ENCODE assay signal across 10 cellular contexts in the genomic region with DNA sequence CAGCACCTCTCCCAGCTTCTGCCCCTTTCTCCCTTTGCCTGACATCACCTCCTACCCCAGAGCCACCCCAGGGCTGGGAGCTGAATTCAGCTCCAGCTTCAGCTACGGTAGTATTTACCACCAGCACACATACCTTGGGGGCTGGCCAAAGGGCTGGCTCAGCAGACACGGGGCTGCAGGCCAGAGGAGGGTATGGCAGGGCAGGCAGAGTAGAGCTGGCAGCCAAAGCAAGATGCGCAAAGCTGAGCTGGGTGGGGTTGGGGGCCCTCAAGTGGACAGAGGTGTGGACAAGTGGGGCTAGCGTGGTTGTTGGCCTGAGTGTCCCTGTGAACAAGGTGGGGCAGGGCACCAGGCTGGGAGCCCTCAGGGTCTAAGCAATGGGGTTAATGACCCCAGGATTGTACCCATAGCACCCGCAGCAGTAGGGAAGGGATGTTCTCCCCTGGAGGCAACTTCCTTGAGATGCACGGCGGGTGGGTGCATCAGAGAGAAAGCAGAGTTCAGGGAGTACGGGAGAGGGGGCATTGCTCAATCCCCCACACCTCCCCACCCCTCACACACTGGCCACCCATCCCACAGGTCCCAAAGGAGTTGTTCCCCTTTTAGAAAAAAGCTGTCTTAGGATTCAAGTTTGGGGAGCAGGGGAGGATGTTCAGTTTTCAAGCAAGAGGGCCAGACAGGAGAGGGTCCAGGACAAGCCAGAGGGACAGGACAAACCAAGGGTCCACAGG. TPM values are rescaled to one million over a fixed set of nuclear protein-coding genes. Genes with fewer than 3 reads are reported as not detected.
DNase-seq lines count a peak whose midpoint lies in the region; ATAC-seq and TF ChIP-seq lines count a peak whose summit lies in the region.
"Had no signal": no experiment of that assay in that cellular context is flagged by ENCODE, and none has a peak within 500 bp of the region (broad histone marks: within the 10 kb centered on the region; RNA-seq: fewer than 3 reads in every experiment).

No MANE protein-coding gene starts in this region.

- H3K27me3 ChIP-seq in GM23338 (ENCODE audit: insufficient read depth) (no peaks in the 10 kb centered on the region), heart right ventricle (no peaks in the 10 kb centered on the region)

- no peak overlapping the region for H3K27ac Mint-ChIP-seq in GM23338
- H3K27ac Mint-ChIP-seq in activated T-helper 17 cell treated with anti-CD3 and anti-CD28 coated beads, Interleukin-2, amount 50 U/mL, for 72 hours = peak overlapping the region; percentile 94
- peak overlapping the region; percentile 78 for H3K27ac Mint-ChIP-seq in stimulated activated memory B cell treated with anti-CD40 and anti-IgM and Interleukin-4, amounts not matched to agents 10 μg/mL and 1 μg/mL and 100 μg/mL, for 72 hours

- no peaks in the 10 kb centered on the region for H3F3A ChIP-seq in GM23338 (replicated peaks; ENCODE audit: low read depth)

- intact Hi-C loops in heart right ventricle (cut with DNase I) = no loop called here

- no peaks in the 10 kb centered on the region; the same call in 2 of the 3 replicates for H3K9me3 Mint-ChIP-seq in GM23338
- H3K9me3 Mint-ChIP-seq in activated T-helper 17 cell treated with anti-CD3 and anti-CD28 coated beads, Interleukin-2, amount 50 U/mL, for 72 hours = no peaks in the 10 kb centered on the region
- H3K9me3 Mint-ChIP-seq in stimulated activated memory B cell treated with anti-CD40 and anti-IgM and Interleukin-4, amounts not matched to agents 10 μg/mL and 1 μg/mL and 100 μg/mL, for 72 hours = no peaks in the 10 kb centered on the region

- no peaks in the 10 kb centered on the region for H3K36me3 ChIP-seq in GM23338 (ENCODE audit: insufficient read depth)
- H3K36me3 ChIP-seq in heart right ventricle = peaks cover 0 to 76% (median 14%) of the 10 kb centered on the region in 9 donors

- H3K4me1 ChIP-seq in GM23338 (ENCODE audit: insufficient read depth) (no peaks in the 10 kb centered on the region), heart right ventricle (peaks cover 41 to 100% (median 100%) of the 10 kb centered on the region in 9 donors)

- peaks cover 3% of the 10 kb centered on the region; the same call in 2 of the 3 replicates for H3K4me1 Mint-ChIP-seq in GM23338
- H3K4me1 Mint-ChIP-seq in activated T-helper 17 cell treated with anti-CD3 and anti-CD28 coated beads, Interleukin-2, amount 50 U/mL, for 72 hours = peaks cover 67% of the 10 kb centered on the region
- peaks cover 78% of the 10 kb centered on the region for H3K4me1 Mint-ChIP-seq in stimulated activated memory B cell treated with anti-CD40 and anti-IgM and Interleukin-4, amounts not matched to agents 10 μg/mL and 1 μg/mL and 100 μg/mL, for 72 hours

- H3K36me3 Mint-ChIP-seq in GM23338 (ENCODE audit: low read depth) = no peaks in the 10 kb centered on the region
- peaks cover 97% of the 10 kb centered on the region for H3K36me3 Mint-ChIP-seq in activated T-helper 17 cell treated with anti-CD3 and anti-CD28 coated beads, Interleukin-2, amount 50 U/mL, for 72 hours (ENCODE audit: low read depth)
- peaks cover 12% of the 10 kb centered on the region for H3K36me3 Mint-ChIP-seq in stimulated activated memory B cell treated with anti-CD40 and anti-IgM and Interleukin-4, amounts not matched to agents 10 μg/mL and 1 μg/mL and 100 μg/mL, for 72 hours

- peaks cover 8% of the 10 kb centered on the region for H3K27me3 Mint-ChIP-seq in GM23338 (ENCODE audit: insufficient read depth, low read depth, poor library complexity)
- no peaks in the 10 kb centered on the region for H3K27me3 Mint-ChIP-seq in activated T-helper 17 cell treated with anti-CD3 and anti-CD28 coated beads, Interleukin-2, amount 50 U/mL, for 72 hours
- H3K27me3 Mint-ChIP-seq in stimulated activated memory B cell treated with anti-CD40 and anti-IgM and Interleukin-4, amounts not matched to agents 10 μg/mL and 1 μg/mL and 100 μg/mL, for 72 hours = no peaks in the 10 kb centered on the region

- no peaks in the 10 kb centered on the region for H3K79me2 ChIP-seq in GM23338 (replicated peaks; ENCODE audit: insufficient read depth)

- H3K27ac ChIP-seq in GM23338 (ENCODE audit: low read depth) (no peak overlapping the region), heart right ventricle (peak overlapping the region; percentile 31 to 99 (median 98))

- H2AFZ ChIP-seq in GM23338 = no peak overlapping the region

- H4K20me1 ChIP-seq in GM23338 (replicated peaks; ENCODE audit: insufficient read depth) = no peaks in the 10 kb centered on the region

- H3K9me2 ChIP-seq in GM23338 (ENCODE audit: insufficient read depth) = no peaks in the 10 kb centered on the region

- H3K9me3 ChIP-seq in heart right ventricle = no peaks in the 10 kb centered on the region

- 41 to 44% methylated on average over 8 of the region's 8 CpGs for whole genome bisulfite sequencing in heart right ventricle, 2 donors

- peak; percentile 15; the same call in 2 of the 3 replicates for ATAC-seq in GM23338
- no peak for ATAC-seq in activated T-helper 17 cell treated with anti-CD3 and anti-CD28 coated beads, Interleukin-2, amount 50 U/mL, for 72 hours (replicated peaks)
- ATAC-seq in heart right ventricle = peak in 6 of 8 donors; percentile 15 to 63 (median 42)
- ATAC-seq in stimulated activated memory B cell treated with anti-CD40 and anti-IgM and Interleukin-4, amounts not matched to agents 10 μg/mL and 1 μg/mL and 100 μg/mL, for 72 hours = no peak
- no peak for ATAC-seq in GM21390 (IDR thresholded peaks at IDR 0.05; ENCODE audit: unreplicated experiment)
- no peak for ATAC-seq in HG02759 (IDR thresholded peaks at IDR 0.05; ENCODE audit: unreplicated experiment)

- no peak overlapping the region for H3K4me3 Mint-ChIP-seq in GM23338
- H3K4me3 Mint-ChIP-seq in activated T-helper 17 cell treated with anti-CD3 and anti-CD28 coated beads, Interleukin-2, amount 50 U/mL, for 72 hours = peak overlapping the region; percentile 91
- H3K4me3 Mint-ChIP-seq in stimulated activated memory B cell treated with anti-CD40 and anti-IgM and Interleukin-4, amounts not matched to agents 10 μg/mL and 1 μg/mL and 100 μg/mL, for 72 hours = no peak overlapping the region

- H3K4me3 ChIP-seq in GM23338 = no peak overlapping the region
- H3K4me3 ChIP-seq in heart right ventricle = no peak overlapping the region

- TF ChIP-seq CTCF in GM23338 (conservative IDR thresholded peaks at IDR 0.05; ENCODE audit: low read depth in 2 of 2) = no peak
- TF ChIP-seq CTCF in heart right ventricle (IDR thresholded peaks at IDR 0.05) = peak in 2 of 9 donors; percentile 10 to 16

- DNase-seq in GM23338 (ENCODE audit: low spot score) (no peak), heart right ventricle (peak; percentile 70 to 71), putamen (ENCODE audit: low spot score) (no peak), NCI-H82 treated with DMSO at 0.1 percent for 48 hours (lab: John Stamatoyannopoulos, UW; ENCODE audit: unreplicated experiment) (no peak)
- DNase-seq: activated CD4-positive, alpha-beta T cell treated with anti-CD3 and anti-CD28 coated beads, Interleukin-2, amount 50 U/mL, for 4 hours; NCI-H1436 had no signal

- H3K4me2 ChIP-seq in GM23338 = no peak overlapping the region

TF ChIP-seq in GM23338, 12 proteins besides CTCF, POLR2A, EP300 and RAD21:
- TF ChIP-seq ZNF114 (CRISPR knock-in tag; IDR thresholded peaks at IDR 0.05) = no peak
- TF ChIP-seq, protein P1, sequence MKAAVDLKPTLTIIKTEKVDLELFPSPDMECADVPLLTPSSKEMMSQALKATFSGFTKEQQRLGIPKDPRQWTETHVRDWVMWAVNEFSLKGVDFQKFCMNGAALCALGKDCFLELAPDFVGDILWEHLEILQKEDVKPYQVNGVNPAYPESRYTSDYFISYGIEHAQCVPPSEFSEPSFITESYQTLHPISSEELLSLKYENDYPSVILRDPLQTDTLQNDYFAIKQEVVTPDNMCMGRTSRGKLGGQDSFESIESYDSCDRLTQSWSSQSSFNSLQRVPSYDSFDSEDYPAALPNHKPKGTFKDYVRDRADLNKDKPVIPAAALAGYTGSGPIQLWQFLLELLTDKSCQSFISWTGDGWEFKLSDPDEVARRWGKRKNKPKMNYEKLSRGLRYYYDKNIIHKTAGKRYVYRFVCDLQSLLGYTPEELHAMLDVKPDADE (IDR thresholded peaks at IDR 0.05) = no peak

RNA-seq across cellular contexts. Expression of a gene that starts 8.0 kb away (rescaled TPM):
- 0.04 and 0.10 TPM in 2 replicates for total RNA-seq in GM23338 (2014; rRNA removed; shearing (Covaris generic))
- polyA plus RNA-seq in GM23338 (2016; fragmentation: Nextera tagmentation; extraction: Ambion mirVana) (0.74 TPM in 1 of 2 replicates, not detected in the other), heart right ventricle (100 to 1,000 TPM in 1 of 2 donors, 10 to 100 TPM in 1; 47.0 to 102 TPM)
- total RNA-seq in activated T-helper 17 cell treated with anti-CD3 and anti-CD28 coated beads, Interleukin-2, amount 50 U/mL, for 72 hours = 100 to 1,000 TPM in 1 of 2 donors, 10 to 100 TPM in 1; 27.9 to 125 TPM
- total RNA-seq in heart right ventricle = 100 to 1,000 TPM in 1 of 10 donors, 10 to 100 TPM in 9; 36.6 to 112 (median 69.0) TPM

RNA-seq across cellular contexts. Expression of a gene that starts 45.8 kb away (rescaled TPM):
- 0.17 and 0.19 TPM in 2 replicates for total RNA-seq in GM23338 (2014; rRNA removed; shearing (Covaris generic))
- 0.15 and 0.19 TPM in 2 replicates for polyA plus RNA-seq in GM23338 (2016; fragmentation: Nextera tagmentation; extraction: Ambion mirVana)
- total RNA-seq in activated T-helper 17 cell treated with anti-CD3 and anti-CD28 coated beads, Interleukin-2, amount 50 U/mL, for 72 hours = 1 to 10 TPM in 1 of 2 donors, under 1 TPM in 1; 0.04 to 1.0 TPM
- under 1 TPM in 5 of 10 donors, not detected in 5; 0.05 to 0.16 (median 0.07) TPM for total RNA-seq in heart right ventricle
- polyA plus RNA-seq in heart right ventricle = under 1 TPM; 0.03 to 0.15 TPM

Comparison
In these comparisons a context has a peak if more than half of its experiments do, and no peak if none do; other contexts are left out.
1. ATAC-seq: peak in GM23338 (single experiment) and heart right ventricle (6 of 8); none in activated T-helper 17 cell treated with anti-CD3 and anti-CD28 coated beads, Interleukin-2, amount 50 U/mL, for 72 hours (single experiment), stimulated activated memory B cell treated with anti-CD40 and anti-IgM and Interleukin-4, amounts not matched to agents 10 μg/mL and 1 μg/mL and 100 μg/mL, for 72 hours (single experiment), GM21390 (single experiment) and HG02759 (single experiment).
2. DNase-seq: peak in heart right ventricle (2 of 2); none in GM23338 (single experiment), putamen (single experiment) and NCI-H82 treated with DMSO at 0.1 percent for 48 hours (single experiment).
3. RNA of a gene that starts 8.0 kb away (total RNA-seq): 27.9 to 125 TPM in activated T-helper 17 cell treated with anti-CD3 and anti-CD28 coated beads, Interleukin-2, amount 50 U/mL, for 72 hours and 36.6 to 112 TPM in heart right ventricle; 0.04 to 0.10 TPM in GM23338; every median in the first group is over 10 times any median in the second.